Comparison of ENCODE assay signal across 19 cellular contexts in the genomic region with DNA sequence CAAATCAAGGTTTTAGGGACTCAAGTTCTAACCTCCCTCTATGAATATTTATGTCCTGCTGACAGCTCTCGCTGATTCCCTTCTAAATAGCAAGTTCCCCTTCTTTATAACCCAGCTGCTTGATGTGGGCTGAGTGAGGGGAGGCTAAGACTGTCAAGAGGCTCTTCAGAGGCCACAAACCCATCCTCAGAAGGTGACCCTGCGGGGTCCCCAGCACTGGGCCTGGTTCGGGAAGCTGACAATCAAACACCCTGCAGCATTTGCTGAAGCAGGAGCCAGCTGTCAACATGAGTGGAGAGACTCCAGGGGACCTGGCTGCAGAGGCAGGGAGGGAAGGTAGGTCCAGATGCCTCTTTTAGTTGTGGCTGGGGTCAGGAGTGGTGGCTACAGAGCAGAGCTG. TPM values are rescaled to one million over a fixed set of nuclear protein-coding genes. Genes with fewer than 3 reads are reported as not detected.
DNase-seq lines count a peak whose midpoint lies in the region; ATAC-seq lines count a peak whose summit lies in the region.
"Had no signal": no experiment of that assay in that cellular context is flagged by ENCODE, and none has a peak within 500 bp of the region (broad histone marks: within the 10 kb centered on the region; RNA-seq: fewer than 3 reads in every experiment).

No MANE protein-coding gene starts in this region.

- no peaks in the 10 kb centered on the region for H3K9me3 ChIP-seq in CD8-positive, alpha-beta memory T cell (ENCODE audit: low read length)
- H3K9me3 ChIP-seq in T-helper 17 cell (ENCODE audit: control insufficient read depth, low read length, poor library complexity, severe bottlenecking) = no peaks in the 10 kb centered on the region
- H3K9me3 ChIP-seq in SJCRH30 (replicated peaks) = no peaks in the 10 kb centered on the region
- H3K9me3 ChIP-seq: ascending aorta, mucosa of descending colon had no signal

- intact Hi-C loops in activated CD4-positive, alpha-beta T cell treated with anti-CD3 and anti-CD28 coated beads, Interleukin-2, amount 10 ng/mL, durations not matched to agents 24 days and 14 days (cut with micrococcal nuclease) = no loop called here

- H3K4me3 ChIP-seq in CD8-positive, alpha-beta memory T cell (ENCODE audit: low read length) = no peak overlapping the region
- H3K4me3 ChIP-seq in SJCRH30 = no peak overlapping the region
- H3K4me3 ChIP-seq: ascending aorta, mucosa of descending colon, PC-9, SK-N-MC had no signal

- no peak for DNase-seq in activated CD4-positive, alpha-beta T cell treated with anti-CD3 and anti-CD28 coated beads, Interleukin-2, amount 10 ng/mL, durations not matched to agents 24 days and 14 days
- no peak for DNase-seq in activated CD4-positive, alpha-beta T cell treated with anti-CD3 and anti-CD28 coated beads, Interleukin-2, amount 50 U/mL, for 48 hours
- DNase-seq in CD8-positive, alpha-beta memory T cell = peak in 1 of 5 donors; percentile 16
- DNase-seq in T-helper 17 cell = no peak
- no peak for DNase-seq in naive thymus-derived CD8-positive, alpha-beta T cell
- DNase-seq in SJCRH30 = no peak
- DNase-seq in COR-L47 (lab: John Stamatoyannopoulos, UW) = no peak
- DNase-seq in middle frontal gyrus (ENCODE audit: extremely low spot score, low spot score) = no peak
- DNase-seq: activated CD4-positive, alpha-beta T cell treated with anti-CD3 and anti-CD28 coated beads, Interleukin-2, amount 50 U/mL, for 4 hours; Calu3; foreskin melanocyte; mucosa of descending colon; NCI-H2029 treated with DMSO at 0.1 percent for 48 hours; NCI-H774; PC-9; right cardiac atrium had no signal

- H3K4me3 Mint-ChIP-seq in activated CD4-positive, alpha-beta T cell treated with anti-CD3 and anti-CD28 coated beads, Interleukin-2, amount 10 ng/mL, durations not matched to agents 24 days and 14 days = no peak overlapping the region
- no peak overlapping the region for H3K4me3 Mint-ChIP-seq in CD8-positive, alpha-beta memory T cell
- H3K4me3 Mint-ChIP-seq in T-helper 17 cell = peak overlapping the region; percentile 78
- peak overlapping the region in 1 of 10 donors; percentile 10 for H3K4me3 Mint-ChIP-seq in naive thymus-derived CD8-positive, alpha-beta T cell

- H3K27ac ChIP-seq in CD8-positive, alpha-beta memory T cell (ENCODE audit: low read depth, low read length) = no peak overlapping the region
- no peak overlapping the region for H3K27ac ChIP-seq in SJCRH30
- H3K27ac ChIP-seq: ascending aorta, PC-9, SK-N-MC had no signal

- no peaks in the 10 kb centered on the region for H3K27me3 ChIP-seq in CD8-positive, alpha-beta memory T cell (ENCODE audit: insufficient read depth, low read length, poor library complexity, severe bottlenecking)
- no peaks in the 10 kb centered on the region for H3K27me3 ChIP-seq in SJCRH30
- H3K27me3 ChIP-seq: ascending aorta had no signal

- peak overlapping the region; percentile 53 for H3K27ac Mint-ChIP-seq in activated CD4-positive, alpha-beta T cell treated with anti-CD3 and anti-CD28 coated beads, Interleukin-2, amount 10 ng/mL, durations not matched to agents 24 days and 14 days
- peak overlapping the region; percentile 92 to 99 (median 96) for H3K27ac Mint-ChIP-seq in CD8-positive, alpha-beta memory T cell
- H3K27ac Mint-ChIP-seq in T-helper 17 cell = peak overlapping the region; percentile 100
- H3K27ac Mint-ChIP-seq in naive thymus-derived CD8-positive, alpha-beta T cell = peak overlapping the region; percentile 58 to 93 (median 75)

- H3K9me3 Mint-ChIP-seq in activated CD4-positive, alpha-beta T cell treated with anti-CD3 and anti-CD28 coated beads, Interleukin-2, amount 10 ng/mL, durations not matched to agents 24 days and 14 days = no peaks in the 10 kb centered on the region
- no peaks in the 10 kb centered on the region for H3K9me3 Mint-ChIP-seq in CD8-positive, alpha-beta memory T cell
- H3K9me3 Mint-ChIP-seq in naive thymus-derived CD8-positive, alpha-beta T cell = no peaks in the 10 kb centered on the region

- peaks cover 19% of the 10 kb centered on the region for H3K36me3 Mint-ChIP-seq in activated CD4-positive, alpha-beta T cell treated with anti-CD3 and anti-CD28 coated beads, Interleukin-2, amount 10 ng/mL, durations not matched to agents 24 days and 14 days (ENCODE audit: low read depth)
- peaks cover 0 to 34% (median 2%) of the 10 kb centered on the region in 3 donors for H3K36me3 Mint-ChIP-seq in CD8-positive, alpha-beta memory T cell
- peaks cover 5% of the 10 kb centered on the region for H3K36me3 Mint-ChIP-seq in T-helper 17 cell (ENCODE audit: low read depth)
- H3K36me3 Mint-ChIP-seq in naive thymus-derived CD8-positive, alpha-beta T cell = peaks cover 0 to 4% (median 0%) of the 10 kb centered on the region in 3 donors

- H3K4me1 ChIP-seq in CD8-positive, alpha-beta memory T cell (ENCODE audit: insufficient read depth, low read length) = peaks cover 51% of the 10 kb centered on the region
- no peaks in the 10 kb centered on the region; the same call in 1 of the 2 replicates for H3K4me1 ChIP-seq in SJCRH30
- H3K4me1 ChIP-seq: ascending aorta had no signal

- POLR2A ChIA-PET in CD8-positive, alpha-beta memory T cell (lab: Charles Lee) = interaction anchor here (0.6 to 1.0 kb wide), 2 partner anchors 29 to 155 kb away, joined by 3 read pairs; no protein-coding TSS in a partner anchor
- POLR2A ChIA-PET in naive thymus-derived CD8-positive, alpha-beta T cell (lab: Charles Lee) = interaction anchor here (0.6 to 3.2 kb wide), 4 partner anchors 10 to 210 kb away, joined by 3 to 15 read pairs (median 4); partner anchors contain the start of gene MDGA1

- H3K27me3 Mint-ChIP-seq in activated CD4-positive, alpha-beta T cell treated with anti-CD3 and anti-CD28 coated beads, Interleukin-2, amount 10 ng/mL, durations not matched to agents 24 days and 14 days = no peaks in the 10 kb centered on the region
- no peaks in the 10 kb centered on the region for H3K27me3 Mint-ChIP-seq in CD8-positive, alpha-beta memory T cell
- no peaks in the 10 kb centered on the region for H3K27me3 Mint-ChIP-seq in T-helper 17 cell
- no peaks in the 10 kb centered on the region for H3K27me3 Mint-ChIP-seq in naive thymus-derived CD8-positive, alpha-beta T cell

- peaks cover 11% of the 10 kb centered on the region for H3K36me3 ChIP-seq in CD8-positive, alpha-beta memory T cell (ENCODE audit: insufficient read depth, low read length)
- H3K36me3 ChIP-seq in SJCRH30 = no peaks in the 10 kb centered on the region

- CTCF ChIA-PET in CD8-positive, alpha-beta memory T cell (lab: Charles Lee) = interaction anchor here (0.7 to 3.0 kb wide), 7 partner anchors 13 to 204 kb away, joined by 3 to 15 read pairs (median 4); no protein-coding TSS in a partner anchor

- ATAC-seq in T-helper 17 cell = no peak
- ATAC-seq in naive thymus-derived CD8-positive, alpha-beta T cell = no peak
- ATAC-seq: left lobe of liver, mucosa of descending colon, right cardiac atrium had no signal

- peaks cover 33% of the 10 kb centered on the region for H3K4me1 Mint-ChIP-seq in activated CD4-positive, alpha-beta T cell treated with anti-CD3 and anti-CD28 coated beads, Interleukin-2, amount 10 ng/mL, durations not matched to agents 24 days and 14 days
- peaks cover 59 to 77% (median 61%) of the 10 kb centered on the region in 3 donors for H3K4me1 Mint-ChIP-seq in CD8-positive, alpha-beta memory T cell
- H3K4me1 Mint-ChIP-seq in T-helper 17 cell = peaks cover 55% of the 10 kb centered on the region
- peaks cover 36 to 58% (median 44%) of the 10 kb centered on the region in 4 donors for H3K4me1 Mint-ChIP-seq in naive thymus-derived CD8-positive, alpha-beta T cell

RNA-seq across cellular contexts. Expression of gene CCDC167, which starts 11.8 kb away (rescaled TPM):
- total RNA-seq in activated CD4-positive, alpha-beta T cell treated with anti-CD3 and anti-CD28 coated beads, Interleukin-2, amount 10 ng/mL, durations not matched to agents 24 days and 14 days = 59.1 and 62.4 TPM in 2 replicates
- 10 to 100 TPM; 79.5 to 86.3 TPM for total RNA-seq in CD8-positive, alpha-beta memory T cell
- 181 TPM for polyA plus RNA-seq in CD8-positive, alpha-beta memory T cell
- total RNA-seq in T-helper 17 cell = 10 to 100 TPM; 29.6 to 43.7 TPM
- total RNA-seq in naive thymus-derived CD8-positive, alpha-beta T cell = 10 to 100 TPM; 17.9 TPM
- polyA plus RNA-seq in naive thymus-derived CD8-positive, alpha-beta T cell = 10 to 100 TPM; 64.3 to 74.7 (median 69.3) TPM
- 29.0 and 34.1 TPM in 2 replicates for total RNA-seq in SJCRH30 (2014; rRNA removed; shearing (Covaris generic))

RNA-seq across cellular contexts. Expression of gene CMTR1, which starts 54.9 kb away (rescaled TPM):
- total RNA-seq in activated CD4-positive, alpha-beta T cell treated with anti-CD3 and anti-CD28 coated beads, Interleukin-2, amount 10 ng/mL, durations not matched to agents 24 days and 14 days = 56.4 and 57.1 TPM in 2 replicates
- total RNA-seq in CD8-positive, alpha-beta memory T cell = 10 to 100 TPM; 54.3 TPM
- polyA plus RNA-seq in CD8-positive, alpha-beta memory T cell = 25.8 TPM
- total RNA-seq in T-helper 17 cell = 10 to 100 TPM; 79.7 to 81.3 TPM
- 10 to 100 TPM; 65.1 to 66.8 TPM for total RNA-seq in naive thymus-derived CD8-positive, alpha-beta T cell
- 10 to 100 TPM; 19.2 to 28.0 (median 24.0) TPM for polyA plus RNA-seq in naive thymus-derived CD8-positive, alpha-beta T cell
- 39.1 and 45.2 TPM in 2 replicates for total RNA-seq in SJCRH30 (2014; rRNA removed; shearing (Covaris generic))
